Comparison of ENCODE assay signal across 1 cellular context in genomic region chr16:87877942-87878507, GRCh38.
TF ChIP-seq lines count a peak whose summit lies in the region.

No MANE protein-coding gene starts in this region.

TF ChIP-seq in endothelial cell of umbilical vein, 7 proteins besides CTCF, POLR2A, EP300 and RAD21 (continued from another document):
- TF ChIP-seq FOS (IDR thresholded peaks at IDR 0.05; ENCODE audit: borderline replicate concordance, insufficient read depth, low read length) (no peak), POLR2AphosphoS5 (IDR thresholded peaks at IDR 0.05; ENCODE audit: insufficient read depth, low read depth, low read length) (no peak), GATA2 (IDR thresholded peaks at IDR 0.05; ENCODE audit: insufficient read depth, insufficient read length, low read depth, low read length) (no peak), EZH2 (IDR thresholded peaks at IDR 0.05; ENCODE audit: borderline replicate concordance, low read depth, low read length, severe bottlenecking) (no peak)
TF ChIP-seq in endothelial cell of umbilical vein: peak in this region for 0.
